Comparison of ENCODE assay signal across 18 cellular contexts in the genomic region with DNA sequence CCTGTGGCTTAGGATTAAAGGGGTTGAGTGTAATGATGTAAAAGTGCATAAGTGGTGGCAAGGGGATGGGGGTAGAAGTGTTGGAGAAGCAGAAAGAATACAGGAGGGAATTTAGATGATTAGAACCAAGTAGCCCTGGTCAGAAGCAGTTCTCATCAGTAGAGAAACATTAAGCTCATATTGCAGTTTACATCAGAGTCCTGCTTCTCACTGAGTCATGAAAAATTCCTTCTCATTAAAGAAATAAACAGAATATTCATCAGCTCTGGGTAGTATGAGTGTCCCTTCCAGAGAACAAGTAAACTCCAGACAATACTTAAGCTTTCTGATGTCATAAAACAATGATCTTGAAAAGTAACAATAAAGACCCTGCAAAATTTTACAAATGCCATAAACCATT. TPM values are rescaled to one million over a fixed set of nuclear protein-coding genes. Genes with fewer than 3 reads are reported as not detected.
"Had no signal": no experiment of that assay in that cellular context is flagged by ENCODE, and none has a peak within 500 bp of the region (broad histone marks: within the 10 kb centered on the region; RNA-seq: fewer than 3 reads in every experiment).

No MANE protein-coding gene starts in this region.

- H3K36me3 ChIP-seq: adrenal gland, stomach, upper lobe of left lung had no signal

- H3K4me1 ChIP-seq: adrenal gland, psoas muscle, stomach, testis, upper lobe of left lung had no signal

- H3K9me3 ChIP-seq: adrenal gland, psoas muscle, stomach, testis, upper lobe of left lung had no signal

- H3K4me3 ChIP-seq: adrenal gland, psoas muscle, stomach, testis, upper lobe of left lung had no signal

- ATAC-seq: psoas muscle, sciatic nerve had no signal

- H3K27me3 ChIP-seq: adrenal gland, stomach, testis, upper lobe of left lung had no signal

- H3K27ac ChIP-seq: adrenal gland, psoas muscle, stomach, testis, upper lobe of left lung had no signal

- DNase-seq: activated CD4-positive, alpha-beta T cell treated with anti-CD3 and anti-CD28 coated beads for 1 hour; activated CD4-positive, alpha-beta T cell treated with anti-CD3 and anti-CD28 coated beads, Interleukin-2, amount 50 U/mL, for 48 hours; activated naive CD4-positive, alpha-beta T cell treated with anti-CD3 and anti-CD28 coated beads, Interleukin-2, amount 50 U/mL, for 16 hours; adrenal gland; endodermal cell; erythroblast; foreskin melanocyte; head of caudate nucleus; immature natural killer cell; psoas muscle; stimulated activated CD4-positive, alpha-beta T cell treated with anti-CD3 and anti-CD28 coated beads, Interleukin-1b, Interleukin-23, amount 100 ng/mL, for 48 hours; stomach; T-helper 1 cell; T1000; testis; upper lobe of left lung had no signal

RNA-seq across cellular contexts. Expression of a gene that starts 36.5 kb away (rescaled TPM):
- polyA plus RNA-seq: neural cell had no signal
